Comparison of ENCODE assay signal across 11 cellular contexts in the genomic region with DNA sequence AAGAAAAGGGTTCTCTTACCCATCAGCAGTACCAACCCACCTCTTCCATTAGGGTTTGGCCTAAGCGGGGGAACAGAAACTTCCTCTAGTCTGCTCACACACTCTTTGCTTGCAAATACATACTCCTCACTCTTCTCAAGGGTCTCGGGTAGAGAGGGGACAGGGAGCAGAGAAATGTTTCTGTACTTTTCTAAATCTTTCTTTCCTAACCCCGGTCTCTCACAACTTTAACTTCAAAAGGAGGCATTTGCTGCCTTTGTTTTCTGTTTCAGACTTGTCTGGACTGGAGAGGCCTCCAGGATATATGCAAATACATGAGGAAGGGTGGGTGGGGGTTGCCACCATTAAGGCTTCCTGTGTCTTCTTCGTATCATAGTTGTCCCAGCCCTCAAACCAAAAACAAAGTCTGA. TPM values are rescaled to one million over a fixed set of nuclear protein-coding genes. Genes with fewer than 3 reads are reported as not detected.
DNase-seq lines count a peak whose midpoint lies in the region; ATAC-seq, FAIRE-seq and TF ChIP-seq lines count a peak whose summit lies in the region.
"Had no signal": no experiment of that assay in that cellular context is flagged by ENCODE, and none has a peak within 500 bp of the region (broad histone marks: within the 10 kb centered on the region; RNA-seq: fewer than 3 reads in every experiment).

No MANE protein-coding gene starts in this region.

- H3K27me3 ChIP-seq in GM12878 (replicated peaks in 1 of 2; ENCODE audit: control insufficient read depth in 2 of 2, insufficient read depth in 2 of 2, low read length in 1 of 2) (no peaks in the 10 kb centered on the region), hepatocyte (no peaks in the 10 kb centered on the region)

- WGBS in GM12878 (ENCODE audit: insufficient coverage, insufficient replicate concordance, low lambda C conversion rate, missing lambda C conversion rate): 0% methylated on average over 4 of the region's 4 CpGs
- WGBS in hepatocyte (ENCODE audit: low lambda C conversion rate, missing lambda C conversion rate): 73% methylated on average over 4 of the region's 4 CpGs

- in situ Hi-C loops in GM12878 (cut with MboI): no loop called here

- POLR2A ChIA-PET in GM12878 (lab: Charles Lee): no interaction called here

- peaks cover 19% of the 10 kb centered on the region for H3K4me1 ChIP-seq in GM12878 (ENCODE audit: control insufficient read depth, insufficient read depth, low read length)
- H3K4me1 ChIP-seq in hepatocyte (ENCODE audit: insufficient read depth): no peaks in the 10 kb centered on the region

- no peak for TF ChIP-seq RAD21 in GM12878 (IDR thresholded peaks at IDR 0.05; ENCODE audit: insufficient read depth, low read depth, low read length)

- H2AFZ ChIP-seq in GM12878 (ENCODE audit: control insufficient read depth, low read depth, low read length) (peak overlapping the region; percentile 76), hepatocyte (no peak overlapping the region)

- no peaks in the 10 kb centered on the region for H3K9me2 ChIP-seq in hepatocyte (replicated peaks; ENCODE audit: insufficient read depth)

- H3K79me2 ChIP-seq in GM12878 (ENCODE audit: control insufficient read depth, insufficient read depth, low read length) (no peaks in the 10 kb centered on the region), hepatocyte (no peaks in the 10 kb centered on the region)

- H4K20me1 ChIP-seq in GM12878 (ENCODE audit: control insufficient read depth, insufficient read depth) (no peaks in the 10 kb centered on the region), hepatocyte (ENCODE audit: insufficient read depth, poor library complexity, severe bottlenecking) (no peaks in the 10 kb centered on the region)

- CTCF ChIA-PET in GM12878 (lab: Yijun Ruan, JAX): no interaction called here

- H3K4me3 ChIP-seq in GM12878 (peak overlapping the region; percentile 29; the same call in 1 of the 2 replicates), hepatocyte (no peak overlapping the region)

- H3K36me3 ChIP-seq in GM12878 (ENCODE audit: control insufficient read depth in 2 of 2, insufficient read depth in 2 of 2, low read length in 1 of 2) (no peaks in the 10 kb centered on the region), hepatocyte (replicated peaks; ENCODE audit: insufficient read depth, low read depth) (no peaks in the 10 kb centered on the region)

- RAD21 ChIA-PET in GM12878 (lab: Charles Lee; ENCODE audit: unreplicated experiment): no interaction called here

- intact Hi-C loops in GM12878 (cut with micrococcal nuclease; ENCODE audit: unreplicated experiment): no loop called here

- peak overlapping the region; percentile 65 for H3K27ac ChIP-seq in GM12878 (ENCODE audit: control insufficient read depth, insufficient read depth)
- no peak overlapping the region for H3K27ac ChIP-seq in hepatocyte

- BruUV-seq in GM12878 (replicated peaks; lab: Mats Ljungman, UMichigan): no TSS peak

- H3K4me2 ChIP-seq in GM12878 (ENCODE audit: control insufficient read depth, insufficient read depth): peak overlapping the region; percentile 55
- no peak overlapping the region for H3K4me2 ChIP-seq in hepatocyte

- TF ChIP-seq CTCF in GM12878 (IDR thresholded peaks at IDR 0.05 in 2 of 3, conservative IDR thresholded peaks at IDR 0.05 in 1 of 3; ENCODE audit: control insufficient read depth in 2 of 3, extremely low read depth in 1 of 3, insufficient read depth in 1 of 3, low read depth in 3 of 3, low read length in 3 of 3) (no peak), hepatocyte (IDR thresholded peaks at IDR 0.05; ENCODE audit: poor library complexity) (no peak)

- H3K9ac ChIP-seq in GM12878 (ENCODE audit: control insufficient read depth, insufficient read depth, low read length): peak overlapping the region; percentile 13; the same call in 1 of the 2 replicates

- TF ChIP-seq POLR2A in GM12878 (IDR thresholded peaks at IDR 0.05; ENCODE audit: low read depth, low read length): no peak

- FAIRE-seq in GM12878 (lab: Jason Lieb, UNC): no peak
- FAIRE-seq: H54 had no signal

- SMC1A ChIA-PET in GM12878 (lab: Charles Lee; ENCODE audit: uncharacterized antibody, unreplicated experiment): interaction anchor here (0.7 kb wide), 1 partner anchor 10 kb away, joined by 4 read pairs; a partner anchor contains a TSS

- H3K9me3 ChIP-seq in GM12878 (replicated peaks; ENCODE audit: control insufficient read depth, insufficient read depth, low read length): no peaks in the 10 kb centered on the region
- H3K9me3 ChIP-seq in hepatocyte (ENCODE audit: low read depth): no peaks in the 10 kb centered on the region

- ATAC-seq in HG03439 (IDR thresholded peaks at IDR 0.05; ENCODE audit: unreplicated experiment) (peak; percentile 44), GM12878 (peak; percentile 87), GM19397 (IDR thresholded peaks at IDR 0.05; ENCODE audit: unreplicated experiment) (no peak)

- TF ChIP-seq EP300 in GM12878 (IDR thresholded peaks at IDR 0.05; ENCODE audit: borderline replicate concordance in 1 of 2, control insufficient read depth in 1 of 2, low read depth in 2 of 2, low read length in 2 of 2): no peak

- DNase-seq in stimulated activated CD4-positive, alpha-beta T cell treated with anti-CD3 and anti-CD28 coated beads, Interleukin-2, amount 100 ng/mL, for 24 hours: peak; percentile 21 to 41
- DNase-seq in stimulated activated CD4-positive, alpha-beta T cell treated with anti-CD3 and anti-CD28 coated beads, Interleukin-12 subunit alpha, Interleukin-12 subunit beta, amount 100 ng/mL, for 4 hours: no peak
- DNase-seq in GM12878 (ENCODE audit: low read depth, low spot score) (peak; percentile 68), SHP77 (lab: John Stamatoyannopoulos, UW) (no peak), hepatocyte (ENCODE audit: low spot score) (no peak)
- no peak for DNase-seq in activated CD8-positive, alpha-beta memory T cell treated with anti-CD3 and anti-CD28 coated beads for 24 hours
- DNase-seq: glutamatergic neuron had no signal

TF ChIP-seq in GM12878, 131 proteins besides CTCF, POLR2A, EP300 and RAD21 (continues in another document):
- TF ChIP-seq SMAD5 (IDR thresholded peaks at IDR 0.05; ENCODE audit: low read depth): 0 out of 2 replicates have a peak, but pooled peaks have one; percentile 29

RNA-seq across cellular contexts. Expression of a gene that starts 10.5 kb away (rescaled TPM):
- 1.4 and 1.8 TPM in 2 replicates for total RNA-seq in GM12878 (2013; cell fraction: nucleolus; rRNA removed)
- total RNA-seq in GM12878 (2014; rRNA removed): 10.9 and 11.1 TPM in 2 replicates
- 13.5 and 14.5 TPM in 2 replicates for total RNA-seq in GM12878 (2014; rRNA removed; fragmentation: Illumina TruSeq; extraction: Trizol)
- 9.7 and 11.6 TPM in 2 replicates for total RNA-seq in GM12878 (2021)
- polyA plus RNA-seq in GM12878 (2011; ENCODE audit: low read depth): 5.3 TPM
- polyA plus RNA-seq in GM12878 (2011; rRNA removed): 2.0 and 2.1 TPM in 2 replicates
- 2.0 and 2.1 TPM in 2 replicates for polyA plus RNA-seq in GM12878 (2011; cell fraction: cytosol; rRNA removed)
- 0.51 and 0.79 TPM in 2 replicates for polyA plus RNA-seq in GM12878 (2011; cell fraction: nucleus; rRNA removed)
- 6.2 and 8.2 TPM in 2 replicates for polyA plus RNA-seq in GM12878 (2012)
- polyA plus RNA-seq in GM12878 (2014; fragmentation: Illumina TruSeq; extraction: Trizol): 14.6 and 15.0 TPM in 2 replicates
- 1 to 10 TPM; 5.2 to 6.9 TPM for polyA plus RNA-seq in GM12878 (2014; fragmentation: Nextera tagmentation; extraction: Ambion mirVana)
- polyA plus RNA-seq in GM12878 (2014; rRNA removed): 9.9 and 10.9 TPM in 2 replicates
- polyA plus RNA-seq in GM12878 (2016; fragmentation: Nextera tagmentation; extraction: Ambion mirVana): 1 to 10 TPM; 6.6 to 8.0 TPM
- polyA minus RNA-seq in GM12878 (2011; rRNA and poly(A)+ RNA removed): 4.0 and 4.1 TPM in 2 replicates
- polyA minus RNA-seq in GM12878 (2011; cell fraction: cytosol; rRNA and poly(A)+ RNA removed): 1.8 and 3.7 TPM in 2 replicates
- 1.3 and 1.8 TPM in 2 replicates for polyA minus RNA-seq in GM12878 (2011; cell fraction: nucleus; rRNA and poly(A)+ RNA removed)
- total RNA-seq in hepatocyte: not detected in 2 replicates
- polyA plus RNA-seq in hepatocyte: not detected in 2 replicates
- total RNA-seq: NCI-H460 had no signal

RNA-seq across cellular contexts. Expression of a gene that starts 41.0 kb away (rescaled TPM):
- 53.2 and 58.4 TPM in 2 replicates for total RNA-seq in GM12878 (2013; cell fraction: nucleolus; rRNA removed)
- total RNA-seq in GM12878 (2014; rRNA removed) (10.3 and 12.2 TPM in 2 replicates), GM12878 (2014; rRNA removed; fragmentation: Illumina TruSeq; extraction: Trizol) (8.1 and 9.9 TPM in 2 replicates), GM12878 (2021) (13.7 and 15.9 TPM in 2 replicates), hepatocyte (9.6 and 12.8 TPM in 2 replicates)
- 1.6 TPM for polyA plus RNA-seq in GM12878 (2011; ENCODE audit: low read depth)
- polyA plus RNA-seq in GM12878 (2011; rRNA removed) (8.5 and 11.7 TPM in 2 replicates), GM12878 (2014; fragmentation: Illumina TruSeq; extraction: Trizol) (5.2 and 8.8 TPM in 2 replicates), GM12878 (2014; fragmentation: Nextera tagmentation; extraction: Ambion mirVana) (under 1 TPM; 0.13 to 0.63 TPM), GM12878 (2014; rRNA removed) (3.4 and 4.4 TPM in 2 replicates), GM12878 (2016; fragmentation: Nextera tagmentation; extraction: Ambion mirVana) (1 to 10 TPM in 1 of 2 experiments, under 1 TPM in 1; 0.71 to 1.5 TPM), hepatocyte (1.5 and 2.6 TPM in 2 replicates)
- 6.2 and 8.4 TPM in 2 replicates for polyA plus RNA-seq in GM12878 (2011; cell fraction: cytosol; rRNA removed)
- polyA plus RNA-seq in GM12878 (2011; cell fraction: nucleus; rRNA removed): 26.8 and 34.7 TPM in 2 replicates
- polyA plus RNA-seq in GM12878 (2012): 2.1 and 2.2 TPM in 2 replicates
- polyA minus RNA-seq in GM12878 (2011; rRNA and poly(A)+ RNA removed): 30.8 and 31.2 TPM in 2 replicates
- polyA minus RNA-seq in GM12878 (2011; cell fraction: cytosol; rRNA and poly(A)+ RNA removed): 6.3 and 7.7 TPM in 2 replicates
- 35.4 and 39.3 TPM in 2 replicates for polyA minus RNA-seq in GM12878 (2011; cell fraction: nucleus; rRNA and poly(A)+ RNA removed)

RNA-seq across cellular contexts. Expression of a gene that starts 41.0 kb away (rescaled TPM):
- total RNA-seq in GM12878 (2013; cell fraction: nucleolus; rRNA removed): 223 and 228 TPM in 2 replicates
- 61.2 and 70.2 TPM in 2 replicates for total RNA-seq in GM12878 (2014; rRNA removed)
- 69.9 and 75.5 TPM in 2 replicates for total RNA-seq in GM12878 (2014; rRNA removed; fragmentation: Illumina TruSeq; extraction: Trizol)
- 59.2 and 60.4 TPM in 2 replicates for total RNA-seq in GM12878 (2021)
- polyA plus RNA-seq in GM12878 (2011; ENCODE audit: low read depth): 55.4 TPM
- 123 and 175 TPM in 2 replicates for polyA plus RNA-seq in GM12878 (2011; rRNA removed)
- 63.3 and 74.1 TPM in 2 replicates for polyA plus RNA-seq in GM12878 (2011; cell fraction: cytosol; rRNA removed)
- polyA plus RNA-seq in GM12878 (2011; cell fraction: nucleus; rRNA removed): 146 and 198 TPM in 2 replicates
- polyA plus RNA-seq in GM12878 (2012): 61.7 and 76.5 TPM in 2 replicates
- polyA plus RNA-seq in GM12878 (2014; fragmentation: Illumina TruSeq; extraction: Trizol): 88.2 and 93.7 TPM in 2 replicates
- 10 to 100 TPM; 21.1 to 22.7 TPM for polyA plus RNA-seq in GM12878 (2014; fragmentation: Nextera tagmentation; extraction: Ambion mirVana)
- polyA plus RNA-seq in GM12878 (2014; rRNA removed): 54.7 and 62.4 TPM in 2 replicates
- 10 to 100 TPM; 43.6 to 45.4 TPM for polyA plus RNA-seq in GM12878 (2016; fragmentation: Nextera tagmentation; extraction: Ambion mirVana)
- polyA minus RNA-seq in GM12878 (2011; rRNA and poly(A)+ RNA removed): 77.5 and 81.6 TPM in 2 replicates
- 31.9 and 36.8 TPM in 2 replicates for polyA minus RNA-seq in GM12878 (2011; cell fraction: cytosol; rRNA and poly(A)+ RNA removed)
- 62.1 and 67.5 TPM in 2 replicates for polyA minus RNA-seq in GM12878 (2011; cell fraction: nucleus; rRNA and poly(A)+ RNA removed)
- 120 and 123 TPM in 2 replicates for total RNA-seq in hepatocyte
- polyA plus RNA-seq in hepatocyte: 33.7 and 34.9 TPM in 2 replicates

Comparison
In these comparisons a context has a peak if more than half of its experiments do, and no peak if none do; other contexts are left out.
1. DNase-seq: peak in stimulated activated CD4-positive, alpha-beta T cell treated with anti-CD3 and anti-CD28 coated beads, Interleukin-2, amount 100 ng/mL, for 24 hours (2 of 2) and GM12878 (single experiment); none in stimulated activated CD4-positive, alpha-beta T cell treated with anti-CD3 and anti-CD28 coated beads, Interleukin-12 subunit alpha, Interleukin-12 subunit beta, amount 100 ng/mL, for 4 hours (single experiment), SHP77 (0 of 2), activated CD8-positive, alpha-beta memory T cell treated with anti-CD3 and anti-CD28 coated beads for 24 hours (single experiment) and hepatocyte (single experiment).